14 cellular contexts compared by ENCODE assay signal in the genomic region with DNA sequence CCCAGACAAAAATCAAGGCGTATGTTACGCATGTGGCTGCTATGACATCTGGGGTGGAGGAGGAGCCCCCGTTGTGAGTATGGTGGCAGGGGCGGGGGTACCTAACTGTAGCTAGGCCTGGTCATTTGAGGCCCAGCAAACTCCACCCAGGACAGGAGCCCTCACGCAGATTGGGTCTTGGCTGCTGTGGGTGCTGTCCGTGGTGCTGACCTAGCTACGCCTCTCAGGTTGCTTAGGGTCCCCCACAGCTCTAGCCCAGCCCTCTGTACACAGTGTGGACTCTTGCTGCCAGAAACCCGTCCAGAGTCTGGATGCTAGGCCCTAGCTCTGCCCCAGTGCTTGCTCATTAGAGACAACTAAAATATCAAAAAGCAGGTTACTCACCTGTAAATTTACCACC.
DNase-seq lines count a peak whose midpoint lies in the region.
"Had no signal": no experiment of that assay in that cellular context is flagged by ENCODE, and none has a peak within 500 bp of the region (broad histone marks: within the 10 kb centered on the region; RNA-seq: fewer than 3 reads in every experiment).

No MANE protein-coding gene starts in this region.

- no peak overlapping the region for H3K14ac ChIP-seq in mesenchymal stem cell (ENCODE audit: low read length in 2 of 2)

- no peak overlapping the region for H4K91ac ChIP-seq in mesenchymal stem cell (ENCODE audit: low read length)

- H3K4me3 ChIP-seq in adipocyte (ENCODE audit: low read length): no peak overlapping the region
- H3K4me3 ChIP-seq in mesenchymal stem cell (ENCODE audit: insufficient read depth in 1 of 2, low read depth in 1 of 2, low read length in 2 of 2): no peak overlapping the region
- H3K4me3 ChIP-seq: gastroesophageal sphincter, upper lobe of left lung had no signal

- H4K8ac ChIP-seq in mesenchymal stem cell (ENCODE audit: low read length): no peak overlapping the region

- no peak overlapping the region for H2AFZ ChIP-seq in mesenchymal stem cell (ENCODE audit: low read depth, low read length)

- H3K4me1 ChIP-seq in adipocyte (ENCODE audit: control insufficient read depth, insufficient read depth, low read length) (no peaks in the 10 kb centered on the region), mesenchymal stem cell (ENCODE audit: control insufficient read depth, insufficient read depth, low read depth, low read length) (no peaks in the 10 kb centered on the region)
- H3K4me1 ChIP-seq: gastroesophageal sphincter, upper lobe of left lung had no signal

- no peak overlapping the region for H3K4ac ChIP-seq in mesenchymal stem cell (ENCODE audit: low read depth in 1 of 2, low read length in 2 of 2)

- no peak overlapping the region for H3K23ac ChIP-seq in mesenchymal stem cell (ENCODE audit: low read length in 2 of 2)

- H2BK12ac ChIP-seq in mesenchymal stem cell (ENCODE audit: low read length in 2 of 2): no peak overlapping the region

- 39% methylated on average over 8 of the region's 8 CpGs for WGBS in mesenchymal stem cell

- no peak overlapping the region for H3K4me2 ChIP-seq in mesenchymal stem cell (ENCODE audit: low read length, poor library complexity, severe bottlenecking)

- H3K36me3 ChIP-seq in adipocyte (ENCODE audit: control insufficient read depth, insufficient read depth, low read length, severe bottlenecking) (no peaks in the 10 kb centered on the region), mesenchymal stem cell (ENCODE audit: control insufficient read depth in 1 of 2, insufficient read depth in 2 of 2, low read depth in 1 of 2, low read length in 2 of 2) (no peaks in the 10 kb centered on the region)
- H3K36me3 ChIP-seq: upper lobe of left lung had no signal

- H2BK15ac ChIP-seq in mesenchymal stem cell (ENCODE audit: low read depth, poor library complexity, severe bottlenecking): no peak overlapping the region

- no peak overlapping the region for H2BK120ac ChIP-seq in mesenchymal stem cell (ENCODE audit: low read depth, low read length)

- H3K9me3 ChIP-seq in adipocyte (ENCODE audit: control insufficient read depth, low read length) (peaks cover 98% of the 10 kb centered on the region), mesenchymal stem cell (ENCODE audit: control insufficient read depth, low read length) (peaks cover 70% of the 10 kb centered on the region)

- no peaks in the 10 kb centered on the region for H3K79me1 ChIP-seq in mesenchymal stem cell (replicated peaks; ENCODE audit: low read length, poor library complexity, severe bottlenecking)

- H2AK5ac ChIP-seq in mesenchymal stem cell (ENCODE audit: low read length, severe bottlenecking): no peak overlapping the region

- no peak overlapping the region for H3K9ac ChIP-seq in adipocyte (ENCODE audit: low read length)
- H3K9ac ChIP-seq in mesenchymal stem cell (ENCODE audit: low read length): no peak overlapping the region

- H3K27me3 ChIP-seq in adipocyte (replicated peaks; ENCODE audit: control insufficient read depth, insufficient read depth, low read length): no peaks in the 10 kb centered on the region
- peaks cover 0 to 6% of the 10 kb centered on the region in 2 experiments for H3K27me3 ChIP-seq in mesenchymal stem cell (ENCODE audit: control insufficient read depth in 1 of 2, insufficient read depth in 1 of 2, low read length in 2 of 2)
- H3K27me3 ChIP-seq: gastroesophageal sphincter, upper lobe of left lung had no signal

- H3K18ac ChIP-seq in mesenchymal stem cell (ENCODE audit: low read depth in 1 of 2, low read length in 2 of 2): no peak overlapping the region

- DNase-seq in DMS53 (lab: John Stamatoyannopoulos, UW) (peak; percentile 31), DMS53 treated with DMSO at 0.1 percent for 48 hours (lab: John Stamatoyannopoulos, UW; ENCODE audit: unreplicated experiment) (no peak), LHCN-M2 (ENCODE audit: low read depth) (peak; percentile 5), adipocyte (ENCODE audit: low read depth) (peak; percentile 17), mesenchymal stem cell (peak; percentile 13), dedifferentiated amniotic fluid mesenchymal stem cell (ENCODE audit: extremely low spot score) (no peak), SW480 (ENCODE audit: low spot score) (no peak), NK-92 (lab: John Stamatoyannopoulos, UW; ENCODE audit: unreplicated experiment) (no peak)
- DNase-seq: 8988T; naive thymus-derived CD4-positive, alpha-beta T cell; NCI-H345; upper lobe of left lung had no signal

- H2BK5ac ChIP-seq in mesenchymal stem cell (ENCODE audit: low read depth, low read length, poor library complexity, severe bottlenecking): no peak overlapping the region

- H3K27ac ChIP-seq in mesenchymal stem cell (ENCODE audit: low read length, poor library complexity, severe bottlenecking): no peak overlapping the region
- H3K27ac ChIP-seq: gastroesophageal sphincter, HL-60, upper lobe of left lung had no signal

Comparison
In these comparisons a context has a peak if more than half of its experiments do, and no peak if none do; other contexts are left out.
1. DNase-seq: peak in DMS53 (single experiment), LHCN-M2 (single experiment), adipocyte (single experiment) and mesenchymal stem cell (single experiment); none in DMS53 treated with DMSO at 0.1 percent for 48 hours (single experiment), dedifferentiated amniotic fluid mesenchymal stem cell (single experiment), SW480 (single experiment) and NK-92 (single experiment).